8 cellular contexts compared by ENCODE assay signal in the genomic region with DNA sequence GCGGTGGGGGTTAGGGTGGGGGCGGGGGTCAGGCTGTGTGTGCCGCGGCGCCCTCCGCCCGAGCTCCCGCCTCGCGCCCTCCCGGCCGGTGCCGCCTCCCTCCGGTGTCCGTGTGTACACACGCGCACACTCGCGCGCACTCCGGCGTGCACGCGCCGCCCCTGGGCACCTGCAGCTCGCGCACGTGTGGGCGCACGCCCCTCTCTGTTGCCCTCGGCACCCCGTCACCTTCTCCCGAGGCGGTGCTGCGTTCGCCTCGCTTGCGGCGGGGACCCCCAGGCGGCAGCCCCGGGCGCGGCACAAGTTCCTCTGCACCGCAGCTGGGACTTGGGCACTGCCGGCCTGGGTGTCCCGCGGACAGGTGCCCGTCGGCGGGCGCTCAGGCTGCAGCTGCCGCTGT.
DNase-seq lines count a peak whose midpoint lies in the region; ATAC-seq and TF ChIP-seq lines count a peak whose summit lies in the region.

No MANE protein-coding gene starts in this region.

- H3K36me3 ChIP-seq in iPS-20b (ENCODE audit: insufficient read depth, low read depth, low read length) = no peaks in the 10 kb centered on the region

- in situ Hi-C loops in astrocyte of the cerebellum (cut with HindIII; ENCODE audit: low sequenced_read_pairs) = no loop called here

- H3K27ac ChIP-seq in iPS-20b (ENCODE audit: low read length) = no peak overlapping the region

- ATAC-seq in GM21526 (IDR thresholded peaks at IDR 0.05; ENCODE audit: low FRiP score, unreplicated experiment) (no peak), HG03520 (IDR thresholded peaks at IDR 0.05; ENCODE audit: unreplicated experiment) (no peak)

- peak; percentile 86 for DNase-seq in D341Med (ENCODE audit: low spot score)
- peak; percentile 16 for DNase-seq in NCI-H128 (lab: John Stamatoyannopoulos, UW; ENCODE audit: unreplicated experiment)
- DNase-seq in astrocyte of the cerebellum (ENCODE audit: low read depth) = no peak
- no peak for DNase-seq in skeletal muscle cell (ENCODE audit: low read depth)
- DNase-seq in NCI-H446 treated with DMSO at 0.1 percent for 48 hours (lab: John Stamatoyannopoulos, UW) = no peak

- H3K27me3 ChIP-seq in iPS-20b (ENCODE audit: insufficient read depth, low read length) = peaks cover 18% of the 10 kb centered on the region

- no peak for TF ChIP-seq CTCF in astrocyte of the cerebellum (IDR thresholded peaks at IDR 0.05; ENCODE audit: low read depth, low read length, missing control alignments)

- H3K9me3 ChIP-seq in iPS-20b (ENCODE audit: insufficient read depth, low read depth, low read length) = peaks cover 8% of the 10 kb centered on the region; the same call in 1 of the 2 replicates

- no peaks in the 10 kb centered on the region; the same call in 1 of the 2 replicates for H3K4me1 ChIP-seq in iPS-20b (ENCODE audit: insufficient read depth, low read length)

- no peak overlapping the region for H3K9ac ChIP-seq in iPS-20b (ENCODE audit: low read depth, low read length)

- H3K4me3 ChIP-seq in astrocyte of the cerebellum (ENCODE audit: low read depth, low read length) (peak overlapping the region; percentile 62), iPS-20b (ENCODE audit: low read length) (peak overlapping the region; percentile 80), skeletal muscle cell (ENCODE audit: low read depth, low read length) (peak overlapping the region; percentile 63)

Comparison
In these comparisons a context has a peak if more than half of its experiments do, and no peak if none do; other contexts are left out.
1. DNase-seq: peak in D341Med (single experiment) and NCI-H128 (single experiment); none in astrocyte of the cerebellum (single experiment), skeletal muscle cell (single experiment) and NCI-H446 treated with DMSO at 0.1 percent for 48 hours (single experiment).
2. Peak in every context shown above with its lines, with median percentiles within 50 percentile points of each other: H3K4me3 ChIP-seq.